Comparison of ENCODE assay signal across 23 cellular contexts in the genomic region with DNA sequence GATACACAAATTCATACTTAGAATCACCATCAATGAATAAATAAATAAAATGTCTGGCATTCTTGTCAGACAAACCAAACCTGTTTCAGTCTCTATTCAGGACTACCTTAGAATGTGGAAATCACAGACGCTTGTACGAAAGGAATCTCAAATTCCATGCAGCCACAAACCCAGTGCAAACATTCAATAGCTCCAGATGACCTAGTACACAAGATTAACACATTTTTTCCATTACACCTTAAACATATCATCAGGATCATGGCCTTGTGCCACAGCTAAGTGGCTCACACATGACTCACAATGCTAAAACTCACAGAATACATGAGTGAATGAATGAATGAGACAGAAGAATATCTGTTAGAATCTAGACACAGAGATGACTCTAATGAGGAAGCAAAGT.
A peak's percentile ranks its signal among the peaks of the same experiment; 100 is the strongest.
DNase-seq lines count a peak whose midpoint lies in the region; ATAC-seq and TF ChIP-seq lines count a peak whose summit lies in the region.
"Had no signal": no experiment of that assay in that cellular context is flagged by ENCODE, and none has a peak within 500 bp of the region (broad histone marks: within the 10 kb centered on the region; RNA-seq: fewer than 3 reads in every experiment).

No MANE protein-coding gene starts in this region.

- no peak overlapping the region for H3K4me3 Mint-ChIP-seq in Calu3 (ENCODE audit: low read depth, unreplicated experiment)
- no peak overlapping the region for H3K4me3 Mint-ChIP-seq in mesothelial cell of epicardium
- H3K4me3 Mint-ChIP-seq: activated CD8-positive, alpha-beta T cell treated with anti-CD3 and anti-CD28 coated beads, Interleukin-2, amount 10 ng/mL, durations not matched to agents 7 days and 5 days had no signal

- H3K27ac Mint-ChIP-seq in Calu3 (ENCODE audit: unreplicated experiment) (peak overlapping the region; percentile 88), mesothelial cell of epicardium (no peak overlapping the region)
- H3K27ac Mint-ChIP-seq: activated CD8-positive, alpha-beta T cell treated with anti-CD3 and anti-CD28 coated beads, Interleukin-2, amount 10 ng/mL, durations not matched to agents 7 days and 5 days had no signal

- H3K27me3 Mint-ChIP-seq in Calu3 (ENCODE audit: unreplicated experiment) (no peaks in the 10 kb centered on the region), mesothelial cell of epicardium (ENCODE audit: low read depth) (no peaks in the 10 kb centered on the region)

- peaks cover 8% of the 10 kb centered on the region for H3K36me3 Mint-ChIP-seq in Calu3 (ENCODE audit: insufficient read depth, unreplicated experiment)
- no peaks in the 10 kb centered on the region for H3K36me3 Mint-ChIP-seq in mesothelial cell of epicardium

- CTCF ChIA-PET in Calu3 (lab: Charles Lee) (interaction anchor here (0.9 to 1.4 kb wide), 2 partner anchors 17 to 132 kb away, joined by 3 to 4 read pairs; no protein-coding TSS in a partner anchor), PC-3 (lab: Charles Lee) (no interaction called here)

- POLR2A ChIA-PET in PC-3 (lab: Charles Lee; ENCODE audit: unreplicated experiment): no interaction called here

- no peak overlapping the region for H3K4me3 ChIP-seq in PC-3 (ENCODE audit: low read length)
- no peak overlapping the region for H3K4me3 ChIP-seq in cardiac fibroblast (replicated peaks in 1 of 2; ENCODE audit: low read depth in 2 of 2, low read length in 2 of 2)
- H3K4me3 ChIP-seq in left lung: no peak overlapping the region
- H3K4me3 ChIP-seq: BLaER1 treated with 17β-estradiol and CSF1 and Interleukin-3, amounts not matched to agents 10 nM and 100 nM; colonic mucosa had no signal

- H4K20me1 ChIP-seq in PC-3 (ENCODE audit: low read length): no peaks in the 10 kb centered on the region
- H4K20me1 ChIP-seq: BLaER1 treated with 17β-estradiol and CSF1 and Interleukin-3, amounts not matched to agents 10 nM and 100 nM had no signal

- H3K36me3 ChIP-seq in PC-3 (ENCODE audit: low read depth, low read length) (no peaks in the 10 kb centered on the region), left lung (no peaks in the 10 kb centered on the region)
- H3K36me3 ChIP-seq: BLaER1 treated with 17β-estradiol and CSF1 and Interleukin-3, amounts not matched to agents 10 nM and 100 nM; colonic mucosa had no signal

- H3K4me1 Mint-ChIP-seq in Calu3 (ENCODE audit: low read depth, unreplicated experiment): peaks cover 22% of the 10 kb centered on the region
- peaks cover 2% of the 10 kb centered on the region for H3K4me1 Mint-ChIP-seq in mesothelial cell of epicardium

- H3K27ac ChIP-seq in PC-3 (ENCODE audit: low read length) (peak overlapping the region; percentile 99), left lung (no peak overlapping the region)
- H3K27ac ChIP-seq: BLaER1 treated with 17β-estradiol and CSF1 and Interleukin-3, amounts not matched to agents 10 nM and 100 nM; colonic mucosa; KMS-11 had no signal

- peak; percentile 67 for ATAC-seq in PC-3
- ATAC-seq in left lung: peak; percentile 71
- no peak for ATAC-seq in GM19467 (IDR thresholded peaks at IDR 0.05; ENCODE audit: unreplicated experiment)
- ATAC-seq in HG02870 (IDR thresholded peaks at IDR 0.05; ENCODE audit: unreplicated experiment): no peak
- ATAC-seq: activated CD8-positive, alpha-beta T cell treated with anti-CD3 and anti-CD28 coated beads, Interleukin-2, amount 10 ng/mL, durations not matched to agents 7 days and 5 days had no signal

- no peaks in the 10 kb centered on the region for H3K79me2 ChIP-seq in PC-3 (ENCODE audit: low read length)

- H2AFZ ChIP-seq in PC-3 (ENCODE audit: low read length): no peak overlapping the region

- H3K9ac ChIP-seq in PC-3 (ENCODE audit: low read length): peak overlapping the region; percentile 47; the same call in 1 of the 2 replicates
- H3K9ac ChIP-seq: BLaER1 treated with 17β-estradiol and CSF1 and Interleukin-3, amounts not matched to agents 10 nM and 100 nM; KMS-11 had no signal

- intact Hi-C loops in Calu3 (cut with micrococcal nuclease; ENCODE audit: unreplicated experiment): no loop called here
- intact Hi-C loops in PC-3 (cut with micrococcal nuclease): loop anchor here (10.0 kb wide), 2 partner anchors 48 to 98 kb away; no protein-coding TSS in a partner anchor
- intact Hi-C loops in left lung (cut with DNase I): no loop called here

- no peaks in the 10 kb centered on the region for H3K9me2 ChIP-seq in PC-3 (replicated peaks; ENCODE audit: low read length)

- peaks cover 11% of the 10 kb centered on the region for H3F3A ChIP-seq in PC-3 (ENCODE audit: low read length, unreplicated experiment)

- DNase-seq in Calu3: peak; percentile 46
- peak; percentile 94 for DNase-seq in PC-3
- DNase-seq in cardiac fibroblast (ENCODE audit: low read depth in 2 of 2): peak; percentile 4 to 31
- no peak for DNase-seq in left lung
- no peak for DNase-seq in NCI-H2171 treated with DMSO at 0.1 percent for 48 hours (lab: John Stamatoyannopoulos, UW)
- no peak for DNase-seq in mesothelial cell of epicardium (ENCODE audit: low spot score in 2 of 2, unreplicated experiment in 2 of 2)
- DNase-seq: activated CD8-positive, alpha-beta T cell treated with anti-CD3 and anti-CD28 coated beads, Interleukin-2, amount 10 ng/mL, durations not matched to agents 7 days and 5 days; activated naive CD4-positive, alpha-beta T cell; activated T-cell treated with anti-CD3 and anti-CD28 coated beads, Interleukin-2, amount 50 U/mL, for 1 hour; amygdala; colonic mucosa; hippocampal formation; islet precursor cell; NCI-H1048; NCI-H510A treated with DMSO at 0.1 percent for 48 hours; NK-92 treated with Interleukin-12 subunit alpha and Interleukin-12 subunit beta, amount 100 ng/mL, for 24 hours; nucleus accumbens; retina; T1000 had no signal

- TF ChIP-seq CTCF in Calu3 (IDR thresholded peaks at IDR 0.05; ENCODE audit: unreplicated experiment): no peak
- no peak for TF ChIP-seq CTCF in PC-3 (conservative IDR thresholded peaks at IDR 0.05; ENCODE audit: low read depth, low read length)
- no peak for TF ChIP-seq CTCF in cardiac fibroblast (IDR thresholded peaks at IDR 0.05; ENCODE audit: low read depth, low read length)
- TF ChIP-seq CTCF in left lung (IDR thresholded peaks at IDR 0.05): no peak
- TF ChIP-seq CTCF in mesothelial cell of epicardium (IDR thresholded peaks at IDR 0.05; ENCODE audit: unreplicated experiment): no peak

- no peaks in the 10 kb centered on the region for H3K9me3 Mint-ChIP-seq in Calu3 (ENCODE audit: low read depth, unreplicated experiment)
- peaks cover 55% of the 10 kb centered on the region for H3K9me3 Mint-ChIP-seq in mesothelial cell of epicardium

- H3K4me2 ChIP-seq in PC-3 (ENCODE audit: low read length): peak overlapping the region; percentile 36
- H3K4me2 ChIP-seq: BLaER1 treated with 17β-estradiol and CSF1 and Interleukin-3, amounts not matched to agents 10 nM and 100 nM; KMS-11 had no signal

- H3K27me3 ChIP-seq in PC-3 (ENCODE audit: low read length): no peaks in the 10 kb centered on the region
- no peaks in the 10 kb centered on the region for H3K27me3 ChIP-seq in left lung
- H3K27me3 ChIP-seq: colonic mucosa had no signal

- H3K9me3 ChIP-seq in PC-3 (ENCODE audit: low read length): no peaks in the 10 kb centered on the region
- no peaks in the 10 kb centered on the region for H3K9me3 ChIP-seq in left lung
- H3K9me3 ChIP-seq: colonic mucosa had no signal

- BruUV-seq in Calu3 (replicated peaks; lab: Mats Ljungman, UMichigan): no TSS peak
- BruUV-seq in PC-3 (replicated peaks; lab: Mats Ljungman, UMichigan): no TSS peak

- peaks cover 27% of the 10 kb centered on the region for H3K4me1 ChIP-seq in PC-3 (ENCODE audit: insufficient read depth, low read length)
- no peaks in the 10 kb centered on the region for H3K4me1 ChIP-seq in left lung
- H3K4me1 ChIP-seq: BLaER1 treated with 17β-estradiol and CSF1 and Interleukin-3, amounts not matched to agents 10 nM and 100 nM; colonic mucosa had no signal

Comparison
In these comparisons a context has a peak if more than half of its experiments do, and no peak if none do; other contexts are left out.
1. DNase-seq: peak in Calu3 (single experiment), PC-3 (single experiment) and cardiac fibroblast (2 of 2); none in left lung (0 of 2), NCI-H2171 treated with DMSO at 0.1 percent for 48 hours (single experiment) and mesothelial cell of epicardium (0 of 2).
2. ATAC-seq: peak in PC-3 (single experiment) and left lung (single experiment); none in GM19467 (single experiment) and HG02870 (single experiment).